Comparison of ENCODE assay signal across 8 cellular contexts in genomic region chr12:132761032-132761910, GRCh38. TPM values are rescaled to one million over a fixed set of nuclear protein-coding genes. Genes with fewer than 3 reads are reported as not detected.
A peak's percentile ranks its signal among the peaks of the same experiment; 100 is the strongest.
DNase-seq lines count a peak whose midpoint lies in the region; ATAC-seq and TF ChIP-seq lines count a peak whose summit lies in the region.

ANKLE2 (minus strand) TSS chr12:132761832; CDS start chr12:132761798, 34 bp downstream.

- peaks cover 44% of the 10 kb centered on the region for H3K36me3 Mint-ChIP-seq in activated T-cell treated with anti-CD3 and anti-CD28 coated beads, Interleukin-2, amount 50 U/mL, for 24 hours (ENCODE audit: low read depth)
- no peaks in the 10 kb centered on the region for H3K36me3 Mint-ChIP-seq in natural killer cell

- H3K27ac Mint-ChIP-seq in activated T-cell treated with anti-CD3 and anti-CD28 coated beads, Interleukin-2, amount 50 U/mL, for 24 hours: peak within 1 kb of the TSS; percentile 99
- H3K27ac Mint-ChIP-seq in natural killer cell: peak within 1 kb of the TSS; percentile 91 to 95

- H3K36me3 ChIP-seq in OCI-LY1 (ENCODE audit: insufficient read depth, low read length) (peaks cover 38% of the 10 kb centered on the region), esophagus muscularis mucosa (peaks cover 0 to 20% (median 6%) of the 10 kb centered on the region in 4 donors)

- ATAC-seq in GM18517 (IDR thresholded peaks at IDR 0.05; ENCODE audit: unreplicated experiment) (peak; percentile 35), HG03064 (IDR thresholded peaks at IDR 0.05; ENCODE audit: low read depth, unreplicated experiment) (peak; percentile 29), natural killer cell (peak; percentile 65 to 77 (median 68))

- H3K4me3 ChIP-seq in AG04449 (ENCODE audit: low read depth, low read length): peak within 1 kb of the TSS; percentile 83
- H3K4me3 ChIP-seq in OCI-LY1 (ENCODE audit: low read depth, low read length, poor library complexity, severe bottlenecking): peak within 1 kb of the TSS; percentile 88
- H3K4me3 ChIP-seq in esophagus muscularis mucosa: peak within 1 kb of the TSS; percentile 97 to 100 (median 100)

- CTCF ChIA-PET in AG04449 (lab: Yijun Ruan, JAX): interaction anchor here (1.0 kb wide), 1 partner anchor 7 kb away, joined by 3 read pairs; no protein-coding TSS in a partner anchor

- H3K9me3 ChIP-seq in OCI-LY1 (ENCODE audit: low read length): no peaks in the 10 kb centered on the region
- no peaks in the 10 kb centered on the region for H3K9me3 ChIP-seq in esophagus muscularis mucosa

- TF ChIP-seq EP300 in esophagus muscularis mucosa (IDR thresholded peaks at IDR 0.05): no peak

- H3K4me1 Mint-ChIP-seq in activated T-cell treated with anti-CD3 and anti-CD28 coated beads, Interleukin-2, amount 50 U/mL, for 24 hours (ENCODE audit: low read depth): peaks cover 33% of the 10 kb centered on the region
- peaks cover 23 to 27% of the 10 kb centered on the region in 2 donors for H3K4me1 Mint-ChIP-seq in natural killer cell

- intact Hi-C loops in esophagus muscularis mucosa (cut with DNase I): loop anchor here (5.0 to 10.0 kb wide), 2 partner anchors 66 to 124 kb away; partner anchors contain the start of genes CHFR and GOLGA3
- intact Hi-C loops in natural killer cell (cut with micrococcal nuclease): loop anchor here (10.0 kb wide), 1 partner anchor 54 kb away; no protein-coding TSS in a partner anchor

- TF ChIP-seq CTCF in AG04449 (IDR thresholded peaks at IDR 0.05; ENCODE audit: insufficient read depth, low read length, missing control alignments): no peak
- no peak for TF ChIP-seq CTCF in OCI-LY1 (IDR thresholded peaks at IDR 0.05; ENCODE audit: low read length)
- TF ChIP-seq CTCF in esophagus muscularis mucosa (IDR thresholded peaks at IDR 0.05): no peak
- no peak for TF ChIP-seq CTCF in natural killer cell (IDR thresholded peaks at IDR 0.05)

- DNase-seq in AG04449 (ENCODE audit: low read depth, low spot score): peak; percentile 17
- peak; percentile 80 for DNase-seq in activated T-cell treated with anti-CD3 and anti-CD28 coated beads, Interleukin-2, amount 50 U/mL, for 24 hours
- DNase-seq in esophagus muscularis mucosa (ENCODE audit: extremely low spot score): no peak
- DNase-seq in natural killer cell: peak; percentile 47
- DNase-seq in stimulated activated naive CD4-positive, alpha-beta T cell (lab: John Stamatoyannopoulos, UW): peak; percentile 34 to 72 (median 44)

- no peaks in the 10 kb centered on the region for H3K27me3 Mint-ChIP-seq in activated T-cell treated with anti-CD3 and anti-CD28 coated beads, Interleukin-2, amount 50 U/mL, for 24 hours
- H3K27me3 Mint-ChIP-seq in natural killer cell (ENCODE audit: low read depth in 2 of 2): no peaks in the 10 kb centered on the region

- no peaks in the 10 kb centered on the region for H3F3A ChIP-seq in OCI-LY1 (ENCODE audit: insufficient read depth, low read length)

- H3K27me3 ChIP-seq in OCI-LY1 (ENCODE audit: insufficient read depth, low read length): no peaks in the 10 kb centered on the region
- no peaks in the 10 kb centered on the region for H3K27me3 ChIP-seq in esophagus muscularis mucosa

- no peaks in the 10 kb centered on the region for H3K9me2 ChIP-seq in OCI-LY1 (ENCODE audit: low read depth, low read length)

- H3K27ac ChIP-seq in OCI-LY1 (ENCODE audit: low read depth, low read length, poor library complexity, severe bottlenecking) (peak within 1 kb of the TSS; percentile 83), esophagus muscularis mucosa (replicated peaks in 1 of 4) (peak within 1 kb of the TSS; percentile 91 to 98 (median 94))

- H3K4me3 Mint-ChIP-seq in activated T-cell treated with anti-CD3 and anti-CD28 coated beads, Interleukin-2, amount 50 U/mL, for 24 hours: peak within 1 kb of the TSS; percentile 95
- peak within 1 kb of the TSS; percentile 93 for H3K4me3 Mint-ChIP-seq in natural killer cell

- under 1% methylated on average over 25 of the region's 95 CpGs for WGBS in esophagus muscularis mucosa

- H3K4me2 ChIP-seq in OCI-LY1 (ENCODE audit: low read length): peak within 1 kb of the TSS; percentile 86

- H2AFZ ChIP-seq in OCI-LY1 (ENCODE audit: low read length): no peak within 1 kb of the TSS

- no peak for TF ChIP-seq POLR2A in esophagus muscularis mucosa (IDR thresholded peaks at IDR 0.05; ENCODE audit: low read depth)

- H3K79me2 ChIP-seq in OCI-LY1 (ENCODE audit: insufficient read depth, low read length): peaks cover 54% of the 10 kb centered on the region

- H3K4me1 ChIP-seq in OCI-LY1 (ENCODE audit: insufficient read depth, low read length, severe bottlenecking) (peaks cover 28% of the 10 kb centered on the region), esophagus muscularis mucosa (peaks cover 26 to 39% (median 35%) of the 10 kb centered on the region in 4 donors)

- H3K9me3 Mint-ChIP-seq in activated T-cell treated with anti-CD3 and anti-CD28 coated beads, Interleukin-2, amount 50 U/mL, for 24 hours: no peaks in the 10 kb centered on the region
- H3K9me3 Mint-ChIP-seq in natural killer cell: no peaks in the 10 kb centered on the region

- POLR2A ChIA-PET in AG04449 (lab: Yijun Ruan, JAX): interaction anchor here (1.0 kb wide), 2 partner anchors 38 to 40 kb away, joined by 3 read pairs; no protein-coding TSS in a partner anchor

- H4K20me1 ChIP-seq in OCI-LY1 (ENCODE audit: insufficient read depth, low read length): no peaks in the 10 kb centered on the region

- peak within 1 kb of the TSS; percentile 93 for H3K9ac ChIP-seq in OCI-LY1 (ENCODE audit: low read length)

RNA-seq across cellular contexts. Expression of gene ANKLE2, which starts in this region (rescaled TPM):
- total RNA-seq in esophagus muscularis mucosa: 10 to 100 TPM; 40.2 to 47.2 (median 45.4) TPM
- total RNA-seq in natural killer cell: 10 to 100 TPM; 67.3 to 86.4 (median 84.6) TPM
